Comparison of ENCODE assay signal across 1 cellular context in the genomic region with DNA sequence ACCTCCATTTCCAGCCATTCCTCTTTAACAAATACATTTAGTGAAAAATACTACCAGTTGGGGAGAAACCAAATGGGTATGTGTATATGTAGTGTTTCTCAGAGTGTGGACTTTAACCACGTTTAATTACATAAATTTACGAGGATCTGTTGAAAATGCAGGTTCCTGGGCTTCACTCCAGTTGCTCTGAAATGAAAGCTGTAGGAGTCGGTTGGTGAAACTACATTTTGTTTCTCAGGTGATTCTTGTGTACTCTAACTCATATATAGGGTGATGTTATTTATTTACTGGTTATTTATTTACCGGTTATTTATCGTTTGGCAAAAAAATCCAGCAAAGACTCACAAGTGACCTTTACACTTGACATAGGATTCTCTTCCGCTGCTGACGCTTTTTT.
TF ChIP-seq lines count a peak whose summit lies in the region.

No MANE protein-coding gene starts in this region.

TF ChIP-seq in liver, 16 proteins besides CTCF, POLR2A, EP300 and RAD21 (continued from another document):
- peak; percentile 78 for TF ChIP-seq YY1 (IDR thresholded peaks at IDR 0.05)
- TF ChIP-seq, protein P1, sequence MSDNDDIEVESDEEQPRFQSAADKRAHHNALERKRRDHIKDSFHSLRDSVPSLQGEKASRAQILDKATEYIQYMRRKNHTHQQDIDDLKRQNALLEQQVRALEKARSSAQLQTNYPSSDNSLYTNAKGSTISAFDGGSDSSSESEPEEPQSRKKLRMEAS (IDR thresholded peaks at IDR 0.05) = no peak
- no peak for TF ChIP-seq GABPA (IDR thresholded peaks at IDR 0.05 in 1 of 2, conservative IDR thresholded peaks at IDR 0.05 in 1 of 2)
- no peak for TF ChIP-seq NR2F2 (IDR thresholded peaks at IDR 0.05)
- TF ChIP-seq, protein P2, sequence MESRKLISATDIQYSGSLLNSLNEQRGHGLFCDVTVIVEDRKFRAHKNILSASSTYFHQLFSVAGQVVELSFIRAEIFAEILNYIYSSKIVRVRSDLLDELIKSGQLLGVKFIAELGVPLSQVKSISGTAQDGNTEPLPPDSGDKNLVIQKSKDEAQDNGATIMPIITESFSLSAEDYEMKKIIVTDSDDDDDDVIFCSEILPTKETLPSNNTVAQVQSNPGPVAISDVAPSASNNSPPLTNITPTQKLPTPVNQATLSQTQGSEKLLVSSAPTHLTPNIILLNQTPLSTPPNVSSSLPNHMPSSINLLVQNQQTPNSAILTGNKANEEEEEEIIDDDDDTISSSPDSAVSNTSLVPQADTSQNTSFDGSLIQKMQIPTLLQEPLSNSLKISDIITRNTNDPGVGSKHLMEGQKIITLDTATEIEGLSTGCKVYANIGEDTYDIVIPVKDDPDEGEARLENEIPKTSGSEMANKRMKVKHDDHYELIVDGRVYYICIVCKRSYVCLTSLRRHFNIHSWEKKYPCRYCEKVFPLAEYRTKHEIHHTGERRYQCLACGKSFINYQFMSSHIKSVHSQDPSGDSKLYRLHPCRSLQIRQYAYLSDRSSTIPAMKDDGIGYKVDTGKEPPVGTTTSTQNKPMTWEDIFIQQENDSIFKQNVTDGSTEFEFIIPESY (IDR thresholded peaks at IDR 0.05) = no peak
- TF ChIP-seq, protein P3, sequence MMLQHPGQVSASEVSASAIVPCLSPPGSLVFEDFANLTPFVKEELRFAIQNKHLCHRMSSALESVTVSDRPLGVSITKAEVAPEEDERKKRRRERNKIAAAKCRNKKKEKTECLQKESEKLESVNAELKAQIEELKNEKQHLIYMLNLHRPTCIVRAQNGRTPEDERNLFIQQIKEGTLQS (IDR thresholded peaks at IDR 0.05) = no peak
